ENCODE assay signal across 31 cellular contexts in the genomic region with DNA sequence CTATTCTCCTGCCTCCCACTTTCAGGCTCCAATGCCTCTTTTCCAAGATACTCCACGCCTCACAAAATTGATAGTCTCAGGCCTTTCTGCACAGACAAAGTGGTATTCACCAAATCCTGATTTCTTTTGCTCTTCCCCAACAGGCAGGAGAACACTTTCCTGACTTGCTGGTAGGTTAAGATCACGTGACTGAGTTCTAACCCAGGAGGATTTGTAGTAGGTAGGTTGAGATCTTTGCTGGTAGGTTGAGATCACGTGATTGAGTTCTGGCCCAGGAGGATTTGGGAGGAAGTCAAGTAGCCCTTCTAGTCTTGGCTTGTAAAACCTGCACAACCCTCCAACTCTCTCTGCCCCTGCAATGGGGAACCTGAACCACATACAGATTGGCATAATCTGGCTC.
"Had no signal": no experiment of that assay in that cellular context is flagged by ENCODE, and none has a peak within 500 bp of the region (broad histone marks: within the 10 kb centered on the region; RNA-seq: fewer than 3 reads in every experiment).

No MANE protein-coding gene starts in this region.

- H3K36me3 ChIP-seq: brain microvascular endothelial cell, cardiac muscle cell, Peyer's patch, WERI-Rb-1 had no signal

- DNase-seq: activated CD4-positive, alpha-beta memory T cell treated with anti-CD3 and anti-CD28 coated beads, Interleukin-2, amount 10 ng/mL, durations not matched to agents 7 days and 5 days; activated CD4-positive, alpha-beta T cell treated with anti-CD3 and anti-CD28 coated beads for 1 hour; activated CD4-positive, alpha-beta T cell treated with anti-CD3 and anti-CD28 coated beads for 48 hours; activated CD4-positive, CD25-positive, alpha-beta regulatory T cell; activated CD8-positive, alpha-beta memory T cell treated with anti-CD3 and anti-CD28 coated beads for 24 hours; activated CD8-positive, alpha-beta memory T cell treated with anti-CD3 and anti-CD28 coated beads, Interleukin-2, amount 10 ng/mL, durations not matched to agents 7 days and 5 days; activated CD8-positive, alpha-beta memory T cell treated with anti-CD3 and anti-CD28 coated beads, Interleukin-2, amount 50 U/mL, for 48 hours; activated effector memory CD4-positive, alpha-beta T cell treated with Interleukin-2 at 50 U/mL for 16 hours; activated naive CD4-positive, alpha-beta T cell treated with anti-CD3 and anti-CD28 coated beads, Interleukin-2, amount 10 ng/mL, durations not matched to agents 7 days and 5 days; activated T-cell treated with anti-CD3 and anti-CD28 coated beads, Interleukin-2, amount 50 U/mL, for 48 hours; amniotic stem cell; aorta; brain microvascular endothelial cell; MM.1S; NCI-H1092 treated with DMSO at 0.1 percent for 48 hours; NCI-H1417; NCI-H146; NCI-H187; NCI-H2227 treated with DMSO at 0.1 percent for 48 hours; NCI-H446 treated with DMSO at 0.1 percent for 48 hours; NCI-H524 treated with DMSO at 0.1 percent for 48 hours; NCI-H748 treated with DMSO at 0.1 percent for 48 hours; NK-92 treated with Interleukin-12 subunit alpha and Interleukin-12 subunit beta, amount 100 ng/mL, for 24 hours; PC-3; Peyer's patch; SIG-M5; T1000 had no signal

- H3K4me2 ChIP-seq: KMS-11 had no signal

- H3K9ac ChIP-seq: KMS-11 had no signal

- H3K4me3 ChIP-seq: cardiac muscle cell, Peyer's patch had no signal

- H3K27me3 ChIP-seq: brain microvascular endothelial cell, cardiac muscle cell, Peyer's patch had no signal

- ATAC-seq: activated CD8-positive, alpha-beta memory T cell treated with anti-CD3 and anti-CD28 coated beads, Interleukin-2, amount 10 ng/mL, durations not matched to agents 7 days and 5 days; PC-3 had no signal

- H3K4me1 ChIP-seq: Peyer's patch had no signal

- H3K27ac ChIP-seq: brain microvascular endothelial cell, cardiac muscle cell, KMS-11, Peyer's patch, RWPE1, WERI-Rb-1 had no signal
